8 cellular contexts compared by ENCODE assay signal in genomic region chr6:100228437-100229424, GRCh38.
DNase-seq lines count a peak whose midpoint lies in the region; ATAC-seq, FAIRE-seq and TF ChIP-seq lines count a peak whose summit lies in the region.

No MANE protein-coding gene starts in this region.

- H3K27ac Mint-ChIP-seq in T-cell = no peak overlapping the region

- H3K9ac ChIP-seq in Karpas-422 (ENCODE audit: low read length) (peak overlapping the region; percentile 52), K562 (ENCODE audit: insufficient read depth in 1 of 2, low read depth in 2 of 2, low read length in 2 of 2) (peak overlapping the region; percentile 77; a peak in 3 of 4 replicates), iPS-15b (ENCODE audit: low read depth, low read length) (peak overlapping the region; percentile 2)

- peak; percentile 79 for FAIRE-seq in K562 (lab: Jason Lieb, UNC)

- 0 out of 6 replicates have a peak, but pooled peaks of 1 of the 3 experiments have one; percentile 4 for TF ChIP-seq CTCF in K562 (IDR thresholded peaks at IDR 0.05 in 2 of 3, conservative IDR thresholded peaks at IDR 0.05 in 1 of 3; ENCODE audit: insufficient read depth in 2 of 3, low read depth in 1 of 3, low read length in 3 of 3)
- no peak for TF ChIP-seq CTCF in gastrocnemius medialis (IDR thresholded peaks at IDR 0.05 in 4 of 5, conservative IDR thresholded peaks at IDR 0.05 in 1 of 5)

- peak overlapping the region; percentile 60 to 76 (median 63) for H3K4me3 Mint-ChIP-seq in T-cell

- peaks cover 10% of the 10 kb centered on the region for H3K4me1 ChIP-seq in Karpas-422 (ENCODE audit: low read length)
- H3K4me1 ChIP-seq in K562 (replicated peaks in 1 of 2; ENCODE audit: control insufficient read depth in 2 of 2, insufficient read depth in 2 of 2, low read length in 2 of 2) = peaks cover 3 to 33% of the 10 kb centered on the region in 2 experiments
- no peaks in the 10 kb centered on the region for H3K4me1 ChIP-seq in iPS-15b (ENCODE audit: control insufficient read depth, insufficient read depth, low read length)
- peaks cover 0 to 8% of the 10 kb centered on the region in 2 donors for H3K4me1 ChIP-seq in gastrocnemius medialis

- H4K20me1 ChIP-seq in Karpas-422 (ENCODE audit: insufficient read depth, low read depth, low read length) (no peaks in the 10 kb centered on the region), K562 (replicated peaks; ENCODE audit: control insufficient read depth, insufficient read depth, low read length) (no peaks in the 10 kb centered on the region)

- H3K27me3 ChIP-seq in Karpas-422 (ENCODE audit: low read length) = no peaks in the 10 kb centered on the region
- H3K27me3 ChIP-seq in K562 (ENCODE audit: control insufficient read depth in 2 of 2, insufficient read depth in 2 of 2, low read length in 2 of 2) = no peaks in the 10 kb centered on the region
- peaks cover 5% of the 10 kb centered on the region for H3K27me3 ChIP-seq in iPS-15b (ENCODE audit: control insufficient read depth, insufficient read depth, low read length)
- H3K27me3 ChIP-seq in gastrocnemius medialis = no peaks in the 10 kb centered on the region

- ATAC-seq in T-cell (replicated peaks in 1 of 4) = peak; percentile 34 to 71 (median 54)
- peak; percentile 99 for ATAC-seq in K562
- ATAC-seq in gastrocnemius medialis = peak; percentile 66 to 78

- TF ChIP-seq EP300 in K562 (IDR thresholded peaks at IDR 0.05; ENCODE audit: low read length) = peak; percentile 14; the same call in 1 of the 2 replicates

- TSS peak; percentile 97 for BruUV-seq in K562 (replicated peaks; lab: Mats Ljungman, UMichigan)

- H3K79me2 ChIP-seq in Karpas-422 (ENCODE audit: low read length) (no peaks in the 10 kb centered on the region), K562 (ENCODE audit: control insufficient read depth, insufficient read depth, low read length) (no peaks in the 10 kb centered on the region)

- H3K9me3 Mint-ChIP-seq in T-cell = no peaks in the 10 kb centered on the region

- peak overlapping the region; percentile 50 for H3K4me2 ChIP-seq in Karpas-422 (ENCODE audit: low read depth, low read length, poor library complexity, severe bottlenecking)
- H3K4me2 ChIP-seq in K562 (ENCODE audit: insufficient read depth, low read length) = peak overlapping the region; percentile 81

- in situ Hi-C loops in K562 (cut with MboI) (no loop called here), gastrocnemius medialis (cut with MboI; ENCODE audit: low sequenced_read_pairs in 4 of 4) (no loop called here)

- H2AFZ ChIP-seq in Karpas-422 (ENCODE audit: low read length) (peak overlapping the region; percentile 91), K562 (ENCODE audit: low read depth, low read length) (peak overlapping the region; percentile 100)

- WGBS in K562 (ENCODE audit: insufficient coverage, low coverage, missing lambda C conversion rate) = under 1% methylated on average over 30 of the region's 38 CpGs

- H3K4me1 Mint-ChIP-seq in T-cell = peaks cover 5 to 22% (median 13%) of the 10 kb centered on the region in 3 donors

- no peaks in the 10 kb centered on the region for H3K9me1 ChIP-seq in K562 (ENCODE audit: control insufficient read depth, insufficient read depth, low read length)

- DNase-seq in H4 (ENCODE audit: low spot score) (peak; percentile 30), Karpas-422 (peak; percentile 70), T-cell (peak in 21 of 34 experiments; percentile 1 to 31 (median 6)), K562 (ENCODE audit: extremely low read depth in 1 of 4, low spot score in 3 of 4) (peak; percentile 72 to 93 (median 84)), gastrocnemius medialis (peak; percentile 34 to 40), amniotic stem cell (lab: John Stamatoyannopoulos, UW) (no peak)

- H3K27me3 Mint-ChIP-seq in T-cell = peaks cover 9 to 23% of the 10 kb centered on the region in 2 donors

- CTCF ChIA-PET in T-cell (lab: Charles Lee) (no interaction called here), K562 (lab: Yijun Ruan, JAX; ENCODE audit: low intra/inter-chr PET ratio) (no interaction called here)

- H3K9me2 ChIP-seq in Karpas-422 (replicated peaks; ENCODE audit: insufficient read depth, low read length) = no peaks in the 10 kb centered on the region

- H3K27ac ChIP-seq in Karpas-422 (ENCODE audit: low read length) (no peak overlapping the region), K562 (ENCODE audit: extremely low read depth, low read depth, low read length) (peak overlapping the region; percentile 83), gastrocnemius medialis (no peak overlapping the region)

- H3K4me3 ChIP-seq in Karpas-422 (ENCODE audit: low read length) = peak overlapping the region; percentile 56
- H3K4me3 ChIP-seq in K562 = peak overlapping the region; percentile 36
- H3K4me3 ChIP-seq in iPS-15b (ENCODE audit: low read depth, low read length) = peak overlapping the region; percentile 57
- H3K4me3 ChIP-seq in gastrocnemius medialis = peak overlapping the region; percentile 43 to 61 (median 50)

- peak; percentile 12 for TF ChIP-seq POLR2A in GM10847 (IDR thresholded peaks at IDR 0.05; ENCODE audit: extremely low read depth, insufficient read length)
- TF ChIP-seq POLR2A in K562 (conservative IDR thresholded peaks at IDR 0.05) = peak; percentile 75
- no peak for TF ChIP-seq POLR2A in gastrocnemius medialis (IDR thresholded peaks at IDR 0.05)

- H3K9me3 ChIP-seq in Karpas-422 (ENCODE audit: low read length) (no peaks in the 10 kb centered on the region), K562 (replicated peaks; ENCODE audit: control insufficient read depth, insufficient read depth, low read depth, low read length) (no peaks in the 10 kb centered on the region), iPS-15b (ENCODE audit: control insufficient read depth, insufficient read depth, low read length) (no peaks in the 10 kb centered on the region), gastrocnemius medialis (no peaks in the 10 kb centered on the region)

- POLR2A ChIA-PET in T-cell (lab: Charles Lee) (no interaction called here), K562 (lab: Yijun Ruan, JAX) (interaction anchor here (0.8 to 2.1 kb wide), 3 partner anchors 8 to 20 kb away, joined by 3 to 6 read pairs (median 4); no protein-coding TSS in a partner anchor)

- H3K36me3 Mint-ChIP-seq in T-cell = no peaks in the 10 kb centered on the region

- intact Hi-C loops in K562 (cut with micrococcal nuclease) = no loop called here
- intact Hi-C loops in gastrocnemius medialis (cut with DNase I; ENCODE audit: low total_unique reads) = no loop called here

- no peak for TF ChIP-seq RAD21 in K562 (CRISPR knock-in tag; conservative IDR thresholded peaks at IDR 0.05 in 1 of 2, IDR thresholded peaks at IDR 0.05 in 1 of 2)

- H3K36me3 ChIP-seq in Karpas-422 (ENCODE audit: insufficient read depth, low read length) = no peaks in the 10 kb centered on the region
- H3K36me3 ChIP-seq in K562 (ENCODE audit: control insufficient read depth, insufficient read depth, low read length) = no peaks in the 10 kb centered on the region
- H3K36me3 ChIP-seq in iPS-15b (ENCODE audit: control insufficient read depth, insufficient read depth, low read length) = no peaks in the 10 kb centered on the region
- H3K36me3 ChIP-seq in gastrocnemius medialis = no peaks in the 10 kb centered on the region

TF ChIP-seq in K562, 482 proteins besides CTCF, POLR2A, EP300 and RAD21 (continues in another document):
- TF ChIP-seq DEAF1 (CRISPR knock-in tag; IDR thresholded peaks at IDR 0.05) (no peak), TEAD2 (tag; IDR thresholded peaks at IDR 0.05) (no peak), ZNF3 (CRISPR knock-in tag; IDR thresholded peaks at IDR 0.05) (no peak), AFF1 (IDR thresholded peaks at IDR 0.05; ENCODE audit: low read depth in 1 of 2, partially characterized antibody in 2 of 2) (no peak)

Comparison
In these comparisons a context has a peak if more than half of its experiments do, and no peak if none do; other contexts are left out.
1. POLR2A ChIP-seq: peak in GM10847 (single experiment) and K562 (single experiment); none in gastrocnemius medialis (0 of 2).
2. H3K9ac ChIP-seq: peak in every context shown above with its lines; median percentile 77 in K562; 52 in Karpas-422; 2 in iPS-15b.
3. Peak in every context shown above with its lines, with median percentiles within 50 percentile points of each other: H3K4me3 ChIP-seq and ATAC-seq.